20 cellular contexts compared by ENCODE assay signal in genomic region chr7:26022578-26022977, GRCh38.
"Had no signal": no experiment of that assay in that cellular context is flagged by ENCODE, and none has a peak within 500 bp of the region (broad histone marks: within the 10 kb centered on the region; RNA-seq: fewer than 3 reads in every experiment).

No MANE protein-coding gene starts in this region.

- H3K9ac ChIP-seq: KMS-11 had no signal

- H3K4me1 ChIP-seq: ascending aorta, body of pancreas had no signal

- ATAC-seq: activated CD4-positive, alpha-beta T cell treated with anti-CD3 and anti-CD28 coated beads for 36 hours; activated CD8-positive, alpha-beta T cell treated with anti-CD3 and anti-CD28 coated beads for 36 hours; activated T-cell treated with anti-CD3 and anti-CD28 coated beads, Interleukin-2, amount 50 U/mL, for 72 hours; body of pancreas; T-helper 17 cell had no signal

- H3K4me3 ChIP-seq: ascending aorta, body of pancreas, MG63 had no signal

- H3K27me3 ChIP-seq: ascending aorta, body of pancreas, MG63 had no signal

- DNase-seq: activated CD4-positive, alpha-beta T cell treated with anti-CD3 and anti-CD28 coated beads for 36 hours; activated CD8-positive, alpha-beta memory T cell treated with anti-CD3 and anti-CD28 coated beads, Interleukin-2, amount 50 U/mL, for 4 hours; activated CD8-positive, alpha-beta T cell treated with anti-CD3 and anti-CD28 coated beads for 36 hours; activated T-cell treated with anti-CD3 and anti-CD28 coated beads, Interleukin-2, amount 50 U/mL, for 72 hours; amniotic stem cell; body of pancreas; MG63; MV-4-11; NCI-H1092 treated with DMSO at 0.1 percent for 48 hours; NCI-H1436 treated with DMSO at 0.1 percent for 48 hours; NCI-H187; NCI-H2081; NCI-H446; NCI-H524; SIG-M5; T-helper 17 cell; T-helper 9 cell had no signal

- H3K9me3 ChIP-seq: ascending aorta, body of pancreas, MG63 had no signal

- H3K36me3 ChIP-seq: ascending aorta, MG63 had no signal

- FAIRE-seq: TTC549 had no signal

- H3K27ac ChIP-seq: ascending aorta, body of pancreas, KMS-11 had no signal
